Comparison of ENCODE assay signal across 21 cellular contexts in the genomic region with DNA sequence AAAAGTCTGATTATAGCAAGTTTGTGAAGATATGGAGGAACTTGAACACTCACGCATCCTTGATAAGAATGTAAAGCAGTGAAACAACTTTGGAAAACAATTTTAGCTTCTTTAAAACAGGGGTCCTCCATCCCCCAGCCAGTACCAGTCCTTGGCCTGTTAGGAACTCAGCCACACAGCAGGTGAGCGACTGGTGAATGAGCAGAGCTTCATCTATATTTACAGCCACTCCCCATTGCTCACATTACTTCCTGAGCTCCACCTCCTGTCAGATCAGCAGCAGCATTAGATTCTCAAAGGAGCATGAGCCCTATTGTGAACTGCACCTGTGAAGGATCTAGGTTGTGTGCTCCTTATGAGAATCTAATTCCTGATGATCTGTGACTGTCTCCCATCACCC.
DNase-seq lines count a peak whose midpoint lies in the region; ATAC-seq, FAIRE-seq and TF ChIP-seq lines count a peak whose summit lies in the region.
"Had no signal": no experiment of that assay in that cellular context is flagged by ENCODE, and none has a peak within 500 bp of the region (broad histone marks: within the 10 kb centered on the region; RNA-seq: fewer than 3 reads in every experiment).

No MANE protein-coding gene starts in this region.

- H3K4me3 ChIP-seq in GM23338 (no peak overlapping the region), astrocyte (ENCODE audit: insufficient read depth, low read depth, low read length) (no peak overlapping the region), mesendoderm (ENCODE audit: low read length) (no peak overlapping the region)
- H3K4me3 ChIP-seq: A549 had no signal

- no peak overlapping the region for H4K8ac ChIP-seq in mesendoderm (ENCODE audit: low read depth, low read length)

- H2BK5ac ChIP-seq in mesendoderm (ENCODE audit: low read length): no peak overlapping the region

- no peaks in the 10 kb centered on the region for H3K9me2 ChIP-seq in GM23338 (ENCODE audit: insufficient read depth)

- no peak overlapping the region for H4K5ac ChIP-seq in mesendoderm (ENCODE audit: low read length)

- H3K4me2 ChIP-seq in GM23338: no peak overlapping the region
- no peak overlapping the region for H3K4me2 ChIP-seq in astrocyte (ENCODE audit: low read length)
- no peak overlapping the region for H3K4me2 ChIP-seq in mesendoderm (ENCODE audit: low read length)
- H3K4me2 ChIP-seq: A549 had no signal

- no peak overlapping the region for H3K23ac ChIP-seq in mesendoderm (ENCODE audit: low read length)

- peak; percentile 64 for ATAC-seq in GM23338
- no peak for ATAC-seq in GM19351 (IDR thresholded peaks at IDR 0.05; ENCODE audit: unreplicated experiment)
- no peak for ATAC-seq in HG03280 (IDR thresholded peaks at IDR 0.05; ENCODE audit: unreplicated experiment)
- ATAC-seq: A549, HepG2 had no signal

- no peaks in the 10 kb centered on the region for H3K9me3 Mint-ChIP-seq in GM23338
- H3K9me3 Mint-ChIP-seq in astrocyte (ENCODE audit: unreplicated experiment): no peaks in the 10 kb centered on the region
- H3K9me3 Mint-ChIP-seq: CD4-positive, alpha-beta T cell had no signal

- H4K20me1 ChIP-seq in GM23338 (replicated peaks; ENCODE audit: insufficient read depth) (no peaks in the 10 kb centered on the region), astrocyte (ENCODE audit: insufficient read depth, low read length) (no peaks in the 10 kb centered on the region)

- no peak overlapping the region for H2BK120ac ChIP-seq in mesendoderm (ENCODE audit: low read depth, low read length)

- H3K4me3 Mint-ChIP-seq in GM23338 (no peak overlapping the region), astrocyte (ENCODE audit: unreplicated experiment) (no peak overlapping the region)
- H3K4me3 Mint-ChIP-seq: CD4-positive, alpha-beta T cell; IgD-negative memory B cell had no signal

- no CpG with 5 or more reads among the region's 2 CpGs for WGBS in mesendoderm (ENCODE audit: extremely low coverage, insufficient coverage, low lambda C conversion rate)

- no peak overlapping the region for H2BK15ac ChIP-seq in mesendoderm (replicated peaks; ENCODE audit: low read depth)

- TF ChIP-seq CTCF in GM23338 (conservative IDR thresholded peaks at IDR 0.05; ENCODE audit: low read depth in 2 of 2) (no peak), astrocyte (IDR thresholded peaks at IDR 0.05; ENCODE audit: insufficient read depth, low read depth, low read length) (no peak)

- peaks cover 3% of the 10 kb centered on the region for H3K27me3 Mint-ChIP-seq in GM23338 (ENCODE audit: insufficient read depth, low read depth, poor library complexity)
- no peaks in the 10 kb centered on the region for H3K27me3 Mint-ChIP-seq in astrocyte (ENCODE audit: low read depth, unreplicated experiment)
- H3K27me3 Mint-ChIP-seq: CD4-positive, alpha-beta T cell; IgD-negative memory B cell had no signal

- H2AK5ac ChIP-seq in mesendoderm (ENCODE audit: low read length): no peak overlapping the region

- peak; percentile 80 for FAIRE-seq in astrocyte (lab: Jason Lieb, UNC)
- FAIRE-seq: D721Med, H54, HepG2 had no signal

- H3K18ac ChIP-seq in mesendoderm (ENCODE audit: low read length): no peak overlapping the region

- no peaks in the 10 kb centered on the region for H3K36me3 ChIP-seq in GM23338 (ENCODE audit: insufficient read depth)
- no peaks in the 10 kb centered on the region for H3K36me3 ChIP-seq in astrocyte (ENCODE audit: insufficient read depth, low read length)
- H3K36me3 ChIP-seq in mesendoderm (ENCODE audit: control insufficient read depth, insufficient read depth, low read length): no peaks in the 10 kb centered on the region

- H3K4me1 Mint-ChIP-seq in GM23338 (peaks cover 5% of the 10 kb centered on the region; the same call in 2 of the 3 replicates), astrocyte (ENCODE audit: low read depth, unreplicated experiment) (no peaks in the 10 kb centered on the region)
- H3K4me1 Mint-ChIP-seq: IgD-negative memory B cell had no signal

- H2AFZ ChIP-seq in GM23338 (no peak overlapping the region), astrocyte (ENCODE audit: low read depth, low read length) (no peak overlapping the region)

- H3K27ac ChIP-seq in GM23338 (ENCODE audit: low read depth) (no peak overlapping the region), astrocyte (ENCODE audit: low read depth, low read length) (no peak overlapping the region), mesendoderm (ENCODE audit: low read depth, low read length) (no peak overlapping the region)
- H3K27ac ChIP-seq: 22Rv1, A549, C4-2B had no signal

- DNase-seq in DMS153 (lab: John Stamatoyannopoulos, UW) (peak; percentile 2), DMS153 treated with DMSO at 0.1 percent for 48 hours (lab: John Stamatoyannopoulos, UW; ENCODE audit: unreplicated experiment) (no peak), GM23338 (ENCODE audit: low spot score) (peak; percentile 47), astrocyte (ENCODE audit: low read depth) (no peak), mesendoderm (peak; percentile 32)
- DNase-seq: AML-193; Caco-2; CD4-positive, alpha-beta T cell; DMS79 treated with DMSO at 0.1 percent for 48 hours; GF-D8; HCEC 1CT; KBM-7 had no signal

- H3K79me1 ChIP-seq in mesendoderm (ENCODE audit: low read length): no peaks in the 10 kb centered on the region

- no peak overlapping the region for H3K9ac ChIP-seq in astrocyte (ENCODE audit: low read length)
- no peak overlapping the region for H3K9ac ChIP-seq in mesendoderm (ENCODE audit: low read length)

- no peak overlapping the region for H3K56ac ChIP-seq in mesendoderm (ENCODE audit: low read length)

- no peak overlapping the region for H3K4ac ChIP-seq in mesendoderm (ENCODE audit: low read depth, low read length)

- no peaks in the 10 kb centered on the region for H3K4me1 ChIP-seq in GM23338 (ENCODE audit: insufficient read depth)
- no peaks in the 10 kb centered on the region for H3K4me1 ChIP-seq in astrocyte (ENCODE audit: insufficient read depth, low read length)
- H3K4me1 ChIP-seq in mesendoderm (ENCODE audit: control insufficient read depth, low read depth, low read length): no peaks in the 10 kb centered on the region
- H3K4me1 ChIP-seq: A549, Caco-2 had no signal

- H3K79me2 ChIP-seq in GM23338 (replicated peaks; ENCODE audit: insufficient read depth) (no peaks in the 10 kb centered on the region), astrocyte (ENCODE audit: insufficient read depth, low read length) (no peaks in the 10 kb centered on the region), mesendoderm (ENCODE audit: control insufficient read depth, insufficient read depth, low read length) (no peaks in the 10 kb centered on the region)

- no peaks in the 10 kb centered on the region for H3K9me3 ChIP-seq in astrocyte (ENCODE audit: insufficient read depth, low read depth, low read length)
- H3K9me3 ChIP-seq: A549, Caco-2 had no signal

- no peaks in the 10 kb centered on the region for H3K36me3 Mint-ChIP-seq in GM23338 (ENCODE audit: low read depth)
- H3K36me3 Mint-ChIP-seq in astrocyte (ENCODE audit: low read depth, unreplicated experiment): no peaks in the 10 kb centered on the region
- H3K36me3 Mint-ChIP-seq: IgD-negative memory B cell had no signal

- H3K27me3 ChIP-seq in GM23338 (ENCODE audit: insufficient read depth) (no peaks in the 10 kb centered on the region), astrocyte (ENCODE audit: insufficient read depth, low read length) (no peaks in the 10 kb centered on the region), mesendoderm (ENCODE audit: insufficient read depth, low read length, poor library complexity) (no peaks in the 10 kb centered on the region)

- H3F3A ChIP-seq in GM23338 (replicated peaks; ENCODE audit: low read depth): no peaks in the 10 kb centered on the region

- no peak overlapping the region for H3K27ac Mint-ChIP-seq in GM23338
- H3K27ac Mint-ChIP-seq in astrocyte (ENCODE audit: unreplicated experiment): no peak overlapping the region
- H3K27ac Mint-ChIP-seq: CD4-positive, alpha-beta T cell; IgD-negative memory B cell had no signal

Comparison
In these comparisons a context has a peak if more than half of its experiments do, and no peak if none do; other contexts are left out.
1. DNase-seq: peak in DMS153 (single experiment), GM23338 (single experiment) and mesendoderm (single experiment); none in DMS153 treated with DMSO at 0.1 percent for 48 hours (single experiment) and astrocyte (single experiment).